ENCODE assay signal across 8 cellular contexts in genomic region chr12:15688202-15688736, GRCh38.
A peak's percentile ranks its signal among the peaks of the same experiment; 100 is the strongest.
DNase-seq lines count a peak whose midpoint lies in the region; ATAC-seq and TF ChIP-seq lines count a peak whose summit lies in the region.

No MANE protein-coding gene starts in this region.

- in situ Hi-C loops in Panc1 (cut with HindIII; ENCODE audit: low pct_unique_long_range_greater_than_20kb, low sequenced_read_pairs) = no loop called here
- in situ Hi-C loops in gastrocnemius medialis (cut with MboI; ENCODE audit: low sequenced_read_pairs in 4 of 4) = no loop called here

- H3K9me3 ChIP-seq in Panc1 (ENCODE audit: control insufficient read depth, insufficient read depth, low read depth, low read length) (no peaks in the 10 kb centered on the region), gastrocnemius medialis (no peaks in the 10 kb centered on the region), OCI-LY7 (ENCODE audit: low read length) (no peaks in the 10 kb centered on the region)

- H2AFZ ChIP-seq in OCI-LY7 (ENCODE audit: low read length) = no peak overlapping the region

- DNase-seq in Panc1 (ENCODE audit: low read depth, low spot score) = peak; percentile 46
- peak; percentile 47 to 88 (median 74) for DNase-seq in head of caudate nucleus
- DNase-seq in gastrocnemius medialis = peak; percentile 37 to 55
- no peak for DNase-seq in OCI-LY7 (ENCODE audit: low spot score)
- DNase-seq in activated T-cell treated with anti-CD3 and anti-CD28 coated beads, Interleukin-2, amount 50 U/mL, for 72 hours = no peak
- no peak for DNase-seq in NCI-H1105 treated with DMSO at 0.1 percent for 48 hours (lab: John Stamatoyannopoulos, UW)

- no peak overlapping the region for H3K27ac Mint-ChIP-seq in activated T-cell treated with anti-CD3 and anti-CD28 coated beads, Interleukin-2, amount 50 U/mL, for 72 hours

- H3K4me2 ChIP-seq in OCI-LY7 (ENCODE audit: low read length) = no peak overlapping the region

- H3K79me2 ChIP-seq in OCI-LY7 (ENCODE audit: insufficient read depth, low read depth, low read length) = no peaks in the 10 kb centered on the region

- CTCF ChIA-PET in Panc1 (lab: Charles Lee) = no interaction called here
- CTCF ChIA-PET in OCI-LY7 (lab: Charles Lee; ENCODE audit: unreplicated experiment) = no interaction called here

- H3K27me3 ChIP-seq in Panc1 (ENCODE audit: control insufficient read depth, insufficient read depth, low read length) (no peaks in the 10 kb centered on the region), gastrocnemius medialis (no peaks in the 10 kb centered on the region)

- H3K4me3 ChIP-seq in Panc1 (ENCODE audit: low read depth in 2 of 2, low read length in 2 of 2) = peak overlapping the region; percentile 43 to 71
- H3K4me3 ChIP-seq in gastrocnemius medialis = peak overlapping the region in 1 of 4 donors; percentile 3
- H3K4me3 ChIP-seq in OCI-LY7 (ENCODE audit: low read depth, low read length, poor library complexity, severe bottlenecking) = no peak overlapping the region

- peak overlapping the region; percentile 82 for H3K27ac ChIP-seq in Panc1 (ENCODE audit: low read length)
- peak overlapping the region; percentile 14 to 36 (median 23) for H3K27ac ChIP-seq in gastrocnemius medialis
- H3K27ac ChIP-seq in OCI-LY7 (ENCODE audit: low read depth, low read length, poor library complexity, severe bottlenecking) = no peak overlapping the region

- POLR2A ChIA-PET in Panc1 (lab: Charles Lee) (no interaction called here), OCI-LY7 (lab: Charles Lee) (no interaction called here)

- peaks cover 36% of the 10 kb centered on the region for H3K27me3 Mint-ChIP-seq in activated T-cell treated with anti-CD3 and anti-CD28 coated beads, Interleukin-2, amount 50 U/mL, for 72 hours (ENCODE audit: low read depth)

- H3K36me3 ChIP-seq in Panc1 (ENCODE audit: control insufficient read depth, insufficient read depth, low read length) (no peaks in the 10 kb centered on the region; the same call in none of the 2 replicates), gastrocnemius medialis (no peaks in the 10 kb centered on the region), OCI-LY7 (ENCODE audit: insufficient read depth, low read length) (no peaks in the 10 kb centered on the region)

- BruUV-seq in Panc1 (replicated peaks; lab: Mats Ljungman, UMichigan) (no TSS peak), OCI-LY7 (replicated peaks; lab: Mats Ljungman, UMichigan) (no TSS peak)

- TF ChIP-seq CTCF in Panc1 (IDR thresholded peaks at IDR 0.05) (no peak), gastrocnemius medialis (IDR thresholded peaks at IDR 0.05 in 4 of 5, conservative IDR thresholded peaks at IDR 0.05 in 1 of 5) (no peak), OCI-LY7 (conservative IDR thresholded peaks at IDR 0.05; ENCODE audit: low read length) (no peak)

- ATAC-seq in GM21367 (IDR thresholded peaks at IDR 0.05; ENCODE audit: unreplicated experiment) (peak; percentile 40), Panc1 (peak; percentile 96), gastrocnemius medialis (peak in 1 of 2 donors; percentile 39), esophagus mucosa (no peak)
- ATAC-seq in activated T-cell treated with anti-CD3 and anti-CD28 coated beads, Interleukin-2, amount 50 U/mL, for 72 hours (replicated peaks in 1 of 2) = no peak

- H3K9me3 Mint-ChIP-seq in activated T-cell treated with anti-CD3 and anti-CD28 coated beads, Interleukin-2, amount 50 U/mL, for 72 hours = no peaks in the 10 kb centered on the region

- H4K20me1 ChIP-seq in OCI-LY7 (ENCODE audit: insufficient read depth, low read length) = no peaks in the 10 kb centered on the region

- no peak overlapping the region for H3K4me3 Mint-ChIP-seq in activated T-cell treated with anti-CD3 and anti-CD28 coated beads, Interleukin-2, amount 50 U/mL, for 72 hours

- no peak for TF ChIP-seq POLR2A in gastrocnemius medialis (IDR thresholded peaks at IDR 0.05)

- no peaks in the 10 kb centered on the region for H3K4me1 Mint-ChIP-seq in activated T-cell treated with anti-CD3 and anti-CD28 coated beads, Interleukin-2, amount 50 U/mL, for 72 hours (ENCODE audit: low read depth)

- H3K4me1 ChIP-seq in Panc1 (ENCODE audit: control insufficient read depth, insufficient read depth, low read length) (peaks cover 27% of the 10 kb centered on the region), gastrocnemius medialis (peaks cover 22 to 28% of the 10 kb centered on the region in 2 donors), OCI-LY7 (ENCODE audit: insufficient read depth, low read length, poor library complexity, severe bottlenecking) (no peaks in the 10 kb centered on the region)

- intact Hi-C loops in Panc1 (cut with micrococcal nuclease; ENCODE audit: unreplicated experiment) = no loop called here
- intact Hi-C loops in head of caudate nucleus (cut with DNase I) = no loop called here
- intact Hi-C loops in gastrocnemius medialis (cut with DNase I; ENCODE audit: low total_unique reads) = no loop called here
- intact Hi-C loops in OCI-LY7 (cut with micrococcal nuclease; ENCODE audit: unreplicated experiment) = no loop called here

- H3K9me2 ChIP-seq in OCI-LY7 (ENCODE audit: insufficient read depth, low read length) = no peaks in the 10 kb centered on the region

- no peaks in the 10 kb centered on the region for H3K36me3 Mint-ChIP-seq in activated T-cell treated with anti-CD3 and anti-CD28 coated beads, Interleukin-2, amount 50 U/mL, for 72 hours (ENCODE audit: insufficient read depth in 2 of 2)

Comparison
In these comparisons a context has a peak if more than half of its experiments do, and no peak if none do; other contexts are left out.
1. ATAC-seq: peak in GM21367 (single experiment) and Panc1 (single experiment); none in activated T-cell treated with anti-CD3 and anti-CD28 coated beads, Interleukin-2, amount 50 U/mL, for 72 hours (0 of 2) and esophagus mucosa (single experiment).
2. DNase-seq: peak in Panc1 (single experiment), head of caudate nucleus (42 of 42) and gastrocnemius medialis (2 of 2); none in OCI-LY7 (single experiment), activated T-cell treated with anti-CD3 and anti-CD28 coated beads, Interleukin-2, amount 50 U/mL, for 72 hours (0 of 2) and NCI-H1105 treated with DMSO at 0.1 percent for 48 hours (single experiment).